ENCODE assay signal across 13 cellular contexts in the genomic region with DNA sequence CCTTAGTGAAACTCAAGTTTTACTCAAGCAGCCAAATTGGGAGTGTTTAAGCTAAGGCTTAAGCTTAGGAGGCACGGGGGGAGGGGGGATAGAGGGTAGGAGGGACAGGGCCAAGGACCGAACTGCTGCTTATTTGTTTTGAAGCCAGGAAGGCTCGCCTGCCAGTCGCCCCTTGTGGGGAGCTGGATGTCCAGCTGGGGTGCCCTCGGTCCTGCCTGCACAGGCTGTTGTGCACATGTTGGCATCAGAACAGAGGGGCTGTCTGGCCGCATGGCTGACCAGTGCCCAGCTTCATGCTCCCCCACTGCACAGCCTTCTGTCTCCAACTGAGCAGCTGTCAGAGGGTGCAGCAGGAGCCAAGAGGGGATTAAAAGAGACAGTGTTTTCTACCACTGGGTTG. TPM values are rescaled to one million over a fixed set of nuclear protein-coding genes. Genes with fewer than 3 reads are reported as not detected.
DNase-seq lines count a peak whose midpoint lies in the region; ATAC-seq and TF ChIP-seq lines count a peak whose summit lies in the region.
"Had no signal": no experiment of that assay in that cellular context is flagged by ENCODE, and none has a peak within 500 bp of the region (broad histone marks: within the 10 kb centered on the region; RNA-seq: fewer than 3 reads in every experiment).

No MANE protein-coding gene starts in this region.

- TF ChIP-seq CTCF in breast epithelium (IDR thresholded peaks at IDR 0.05) (no peak), MCF 10A (IDR thresholded peaks at IDR 0.05; ENCODE audit: unreplicated experiment) (no peak), gastroesophageal sphincter (IDR thresholded peaks at IDR 0.05) (no peak), neural cell (IDR thresholded peaks at IDR 0.05; ENCODE audit: poor library complexity, severe bottlenecking) (no peak), upper lobe of left lung (IDR thresholded peaks at IDR 0.05) (no peak), Caco-2 (IDR thresholded peaks at IDR 0.05; ENCODE audit: insufficient read depth in 1 of 2, low read depth in 1 of 2, low read length in 1 of 2, severe bottlenecking in 1 of 2, unreplicated experiment in 1 of 2) (no peak)

- no peak overlapping the region for H3K4me2 ChIP-seq in neural cell (ENCODE audit: low read length)

- TF ChIP-seq RAD21 in neural cell (conservative IDR thresholded peaks at IDR 0.05): no peak

- H3K9me2 ChIP-seq in neural cell (ENCODE audit: insufficient read depth, low read length): no peaks in the 10 kb centered on the region

- no peaks in the 10 kb centered on the region for H3K36me3 Mint-ChIP-seq in MCF 10A (ENCODE audit: insufficient read depth, unreplicated experiment)
- peaks cover 3% of the 10 kb centered on the region for H3K36me3 Mint-ChIP-seq in Caco-2 (ENCODE audit: insufficient read depth, unreplicated experiment)

- H3K4me3 ChIP-seq in breast epithelium (no peak overlapping the region), gastroesophageal sphincter (no peak overlapping the region), neural cell (ENCODE audit: low read length) (no peak overlapping the region), upper lobe of left lung (no peak overlapping the region), Caco-2 (ENCODE audit: low read depth, low read length) (no peak overlapping the region)

- H3K9me3 Mint-ChIP-seq in MCF 10A (ENCODE audit: unreplicated experiment): no peaks in the 10 kb centered on the region
- H3K9me3 Mint-ChIP-seq in Caco-2 (ENCODE audit: unreplicated experiment): no peaks in the 10 kb centered on the region
- H3K9me3 Mint-ChIP-seq: activated T-helper 1 cell treated with anti-CD3 and anti-CD28 coated beads, Interleukin-12 subunit alpha, Interleukin-12 subunit beta, Interleukin-2, Interleukin-4 antibody, amounts not matched to agents 30 ng/mL and 10 ng/mL and 1 ng/mL, durations not matched to agents 14 hours and 24 hours and 36 hours had no signal

- POLR2A ChIA-PET in MCF 10A (lab: Yijun Ruan, JAX) (interaction anchor here (0.7 kb wide), 2 partner anchors 46 to 112 kb away, joined by 3 read pairs; no protein-coding TSS in a partner anchor), Caco-2 (lab: Charles Lee) (no interaction called here)

- no peaks in the 10 kb centered on the region for H4K20me1 ChIP-seq in neural cell (ENCODE audit: insufficient read depth)

- H3K27me3 Mint-ChIP-seq in MCF 10A (ENCODE audit: insufficient read depth, unreplicated experiment): no peaks in the 10 kb centered on the region
- peaks cover 30% of the 10 kb centered on the region for H3K27me3 Mint-ChIP-seq in Caco-2 (ENCODE audit: insufficient read depth, unreplicated experiment)

- CTCF ChIA-PET in MCF 10A (lab: Yijun Ruan, JAX): interaction anchor here (0.6 to 4.6 kb wide), 8 partner anchors 9 to 230 kb away, joined by 3 to 26 read pairs (median 3); no protein-coding TSS in a partner anchor
- CTCF ChIA-PET in Caco-2 (lab: Charles Lee): interaction anchor here (0.6 to 1.8 kb wide), 2 partner anchors 23 to 274 kb away, joined by 4 to 7 read pairs; no protein-coding TSS in a partner anchor

- H3K27ac Mint-ChIP-seq in MCF 10A (ENCODE audit: low read depth, unreplicated experiment) (no peak overlapping the region), Caco-2 (ENCODE audit: unreplicated experiment) (no peak overlapping the region)
- H3K27ac Mint-ChIP-seq: activated T-helper 1 cell treated with anti-CD3 and anti-CD28 coated beads, Interleukin-12 subunit alpha, Interleukin-12 subunit beta, Interleukin-2, Interleukin-4 antibody, amounts not matched to agents 30 ng/mL and 10 ng/mL and 1 ng/mL, durations not matched to agents 14 hours and 24 hours and 36 hours had no signal

- H3F3A ChIP-seq in neural cell (ENCODE audit: insufficient read depth, low read length, poor library complexity, severe bottlenecking): no peaks in the 10 kb centered on the region

- H3K4me1 ChIP-seq in breast epithelium (peaks cover 0 to 4% of the 10 kb centered on the region in 2 donors), gastroesophageal sphincter (peaks cover 0 to 96% (median 31%) of the 10 kb centered on the region in 3 donors), upper lobe of left lung (peaks cover 0 to 4% (median 0%) of the 10 kb centered on the region in 4 donors), Caco-2 (no peaks in the 10 kb centered on the region)

- peak overlapping the region; percentile 79 to 93 for H3K27ac ChIP-seq in breast epithelium
- peak overlapping the region in 3 of 4 donors; percentile 66 to 77 (median 66) for H3K27ac ChIP-seq in gastroesophageal sphincter
- no peak overlapping the region for H3K27ac ChIP-seq in neural cell (ENCODE audit: low read length)
- no peak overlapping the region for H3K27ac ChIP-seq in upper lobe of left lung

- H3K4me3 Mint-ChIP-seq in MCF 10A (ENCODE audit: unreplicated experiment) (no peak overlapping the region), Caco-2 (ENCODE audit: unreplicated experiment) (no peak overlapping the region)
- H3K4me3 Mint-ChIP-seq: activated T-helper 1 cell treated with anti-CD3 and anti-CD28 coated beads, Interleukin-12 subunit alpha, Interleukin-12 subunit beta, Interleukin-2, Interleukin-4 antibody, amounts not matched to agents 30 ng/mL and 10 ng/mL and 1 ng/mL, durations not matched to agents 14 hours and 24 hours and 36 hours had no signal

- BruUV-seq in MCF 10A (replicated peaks; lab: Mats Ljungman, UMichigan) (no TSS peak), Caco-2 (replicated peaks; lab: Mats Ljungman, UMichigan) (no TSS peak)

- intact Hi-C loops in breast epithelium (cut with DNase I; ENCODE audit: low total_unique reads) (loop anchor here (10.0 kb wide), 1 partner anchor 130 kb away; no protein-coding TSS in a partner anchor), MCF 10A (cut with micrococcal nuclease) (no loop called here), Caco-2 (cut with micrococcal nuclease; ENCODE audit: unreplicated experiment) (no loop called here)

- H3K9ac ChIP-seq in neural cell (ENCODE audit: low read length): no peak overlapping the region

- H3K27me3 ChIP-seq in breast epithelium: no peaks in the 10 kb centered on the region
- no peaks in the 10 kb centered on the region for H3K27me3 ChIP-seq in gastroesophageal sphincter
- H3K27me3 ChIP-seq in neural cell (ENCODE audit: insufficient read depth, low read depth, low read length): no peaks in the 10 kb centered on the region
- H3K27me3 ChIP-seq in upper lobe of left lung: no peaks in the 10 kb centered on the region
- no peaks in the 10 kb centered on the region; the same call in 1 of the 2 replicates for H3K27me3 ChIP-seq in Caco-2 (replicated peaks; ENCODE audit: control insufficient read depth, insufficient read depth, low read length)

- DNase-seq in breast epithelium (ENCODE audit: low spot score in 2 of 2) (no peak), MCF 10A (ENCODE audit: unreplicated experiment) (no peak), AG08395 (ENCODE audit: low spot score) (no peak), upper lobe of left lung (no peak), Caco-2 (no peak)
- DNase-seq: amniotic stem cell, dermis blood vessel endothelial cell had no signal

- no peaks in the 10 kb centered on the region for H3K79me2 ChIP-seq in neural cell (replicated peaks; ENCODE audit: insufficient read depth, low read length)

- TF ChIP-seq EP300 in gastroesophageal sphincter (IDR thresholded peaks at IDR 0.05): no peak
- TF ChIP-seq EP300 in neural cell (conservative IDR thresholded peaks at IDR 0.05; ENCODE audit: poor library complexity, severe bottlenecking): no peak
- TF ChIP-seq EP300 in upper lobe of left lung (IDR thresholded peaks at IDR 0.05): no peak

- peaks cover 12% of the 10 kb centered on the region for H3K4me1 Mint-ChIP-seq in MCF 10A (ENCODE audit: insufficient read depth, unreplicated experiment)
- no peaks in the 10 kb centered on the region for H3K4me1 Mint-ChIP-seq in Caco-2 (ENCODE audit: low read depth, unreplicated experiment)

- TF ChIP-seq POLR2A in breast epithelium (IDR thresholded peaks at IDR 0.05) (no peak), gastroesophageal sphincter (IDR thresholded peaks at IDR 0.05) (no peak), upper lobe of left lung (IDR thresholded peaks at IDR 0.05) (no peak)

- H3K36me3 ChIP-seq in breast epithelium (no peaks in the 10 kb centered on the region), gastroesophageal sphincter (peaks cover 0 to 40% of the 10 kb centered on the region in 2 donors), neural cell (ENCODE audit: insufficient read depth, low read length) (no peaks in the 10 kb centered on the region), upper lobe of left lung (no peaks in the 10 kb centered on the region), Caco-2 (ENCODE audit: control insufficient read depth, insufficient read depth, low read length) (no peaks in the 10 kb centered on the region)

- peak overlapping the region; percentile 52 for H2AFZ ChIP-seq in neural cell (ENCODE audit: low read depth, low read length)

- H3K9me3 ChIP-seq in breast epithelium (no peaks in the 10 kb centered on the region), gastroesophageal sphincter (no peaks in the 10 kb centered on the region), neural cell (ENCODE audit: low read length) (no peaks in the 10 kb centered on the region), upper lobe of left lung (no peaks in the 10 kb centered on the region), Caco-2 (no peaks in the 10 kb centered on the region)

- no CpG with 5 or more reads among the region's 6 CpGs for WGBS in gastroesophageal sphincter (ENCODE audit: low coverage in 1 of 2), 2 donors
- 74 to 78% methylated on average over 6 of the region's 6 CpGs for WGBS in upper lobe of left lung, 2 donors

- ATAC-seq in gastroesophageal sphincter (no peak), upper lobe of left lung (ENCODE audit: low FRiP score in 2 of 2) (no peak), HG02571 (IDR thresholded peaks at IDR 0.05; ENCODE audit: unreplicated experiment) (no peak)
- ATAC-seq: HCT116, Right ventricle myocardium inferior had no signal

TF ChIP-seq in neural cell, 6 proteins besides CTCF, POLR2A, EP300 and RAD21 (continues in another document):
- no peak for TF ChIP-seq EZH2 (IDR thresholded peaks at IDR 0.05; ENCODE audit: borderline replicate concordance, insufficient read depth, low read length, poor library complexity, severe bottlenecking)
- TF ChIP-seq TAF1 (IDR thresholded peaks at IDR 0.05; ENCODE audit: low read depth): no peak

RNA-seq across cellular contexts. Expression of a gene that starts 53.4 kb away (rescaled TPM):
- total RNA-seq in breast epithelium (10 to 100 TPM; 48.8 to 56.6 (median 55.1) TPM), MCF 10A (2022) (1.8 and 2.3 TPM in 2 replicates), gastroesophageal sphincter (100 to 1,000 TPM in 1 of 4 donors, 10 to 100 TPM in 3; 41.5 to 130 (median 73.9) TPM), upper lobe of left lung (10 to 100 TPM in 1 of 6 donors, 1 to 10 TPM in 5; 2.6 to 18.3 (median 4.5) TPM), Caco-2 (2022) (0.35 and 0.73 TPM in 2 replicates)
- 0.53 and 3.8 TPM in 2 replicates for polyA plus RNA-seq in neural cell
- 2.2 and 5.2 TPM in 2 replicates for polyA minus RNA-seq in neural cell

Comparison
In these comparisons a context has a peak if more than half of its experiments do, and no peak if none do; other contexts are left out.
1. H3K27ac ChIP-seq: peak in breast epithelium (2 of 2) and gastroesophageal sphincter (3 of 4); none in neural cell (single experiment) and upper lobe of left lung (0 of 4).